ENCODE assay signal across 8 cellular contexts in the genomic region with DNA sequence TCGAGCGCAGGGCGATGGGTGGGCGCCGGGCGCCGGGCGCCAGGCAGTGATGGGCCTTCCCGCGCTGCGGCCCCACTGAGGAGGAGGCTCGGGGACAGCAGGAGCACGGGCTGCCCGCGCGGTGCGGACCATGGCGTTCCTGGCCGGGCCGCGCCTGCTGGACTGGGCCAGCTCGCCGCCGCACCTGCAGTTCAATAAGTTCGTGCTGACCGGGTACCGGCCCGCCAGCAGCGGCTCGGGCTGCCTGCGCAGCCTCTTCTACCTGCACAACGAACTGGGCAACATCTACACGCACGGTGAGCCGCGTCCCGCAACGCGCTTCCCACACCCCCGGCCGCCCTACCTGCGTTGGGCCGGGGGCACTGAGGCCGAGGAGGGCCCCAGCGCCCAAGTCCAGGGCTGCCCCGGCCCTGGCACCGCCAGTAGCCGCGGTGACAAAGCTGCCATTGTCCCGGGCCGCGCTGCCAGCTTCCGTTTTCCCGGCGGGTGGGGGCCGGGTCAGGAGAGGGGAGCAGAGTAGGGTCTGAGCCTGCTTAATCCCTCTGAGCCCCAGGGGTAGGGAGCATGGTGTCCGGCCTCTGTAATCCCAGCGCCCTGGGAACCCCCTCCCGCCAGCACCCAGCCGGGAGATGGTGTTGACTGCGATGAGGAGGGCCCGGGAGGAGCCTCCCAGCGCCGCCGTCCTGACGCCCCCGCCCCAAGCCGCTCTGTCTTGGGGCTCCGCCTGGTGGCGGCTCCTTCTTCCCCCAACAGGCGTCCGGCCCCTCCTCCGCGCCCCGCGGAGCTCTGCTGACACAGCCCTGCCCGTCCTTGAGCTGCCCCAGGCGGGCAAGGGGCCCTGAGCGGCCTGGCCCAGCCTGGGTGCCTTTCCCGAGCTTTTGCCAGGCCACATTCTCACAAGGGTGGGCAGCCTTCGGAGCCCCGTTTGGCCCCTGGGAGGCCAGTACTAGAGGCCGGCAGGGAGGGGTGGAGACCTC. TPM values are rescaled to one million over a fixed set of nuclear protein-coding genes. Genes with fewer than 3 reads are reported as not detected.
DNase-seq lines count a peak whose midpoint lies in the region; ATAC-seq, FAIRE-seq and TF ChIP-seq lines count a peak whose summit lies in the region.

No MANE protein-coding gene starts in this region.

- peak overlapping the region; percentile 77 to 98 (median 94) for H3K4me3 ChIP-seq in BLaER1 treated with 17β-estradiol and CSF1 and Interleukin-3, amounts not matched to agents 10 nM and 100 nM
- H3K4me3 ChIP-seq in IMR-90 (ENCODE audit: insufficient read depth, low read depth, low read length) (peak overlapping the region; percentile 72), pancreas (peak overlapping the region; percentile 68 to 92 (median 82))

- H4K91ac ChIP-seq in IMR-90 (ENCODE audit: insufficient read depth, low read depth, low read length) = no peak overlapping the region; the same call in 1 of the 2 replicates

- H3K9me1 ChIP-seq in IMR-90 (ENCODE audit: insufficient read depth, low read length) = peaks cover 17% of the 10 kb centered on the region

- peak overlapping the region; percentile 92 to 99 (median 96) for H3K4me2 ChIP-seq in BLaER1 treated with 17β-estradiol and CSF1 and Interleukin-3, amounts not matched to agents 10 nM and 100 nM
- H3K4me2 ChIP-seq in IMR-90 (ENCODE audit: low read depth, low read length) = peak overlapping the region; percentile 84

- H2BK20ac ChIP-seq in IMR-90 (ENCODE audit: low read depth, low read length) = no peak overlapping the region

- intact Hi-C loops in IMR-90 (cut with micrococcal nuclease) = no loop called here
- intact Hi-C loops in Right ventricle myocardium superior (cut with DNase I) = no loop called here
- intact Hi-C loops in pancreas (cut with DNase I) = no loop called here

- H3K9me3 ChIP-seq in BLaER1 treated with 17β-estradiol and CSF1 and Interleukin-3, amounts not matched to agents 10 nM and 100 nM (replicated peaks in 1 of 11) = no peaks in the 10 kb centered on the region
- H3K9me3 ChIP-seq in IMR-90 (ENCODE audit: control insufficient read depth, insufficient read depth, low read length) (no peaks in the 10 kb centered on the region), pancreas (no peaks in the 10 kb centered on the region)

- POLR2A ChIA-PET in IMR-90 (lab: Charles Lee; ENCODE audit: unreplicated experiment) = no interaction called here

- no peak; the same call in 1 of the 2 replicates for TF ChIP-seq RAD21 in IMR-90 (IDR thresholded peaks at IDR 0.05; ENCODE audit: low read length)

- H3K9ac ChIP-seq in BLaER1 treated with 17β-estradiol and CSF1 and Interleukin-3, amounts not matched to agents 10 nM and 100 nM = peak overlapping the region; percentile 79 to 92 (median 86)
- peak overlapping the region; percentile 55; the same call in 1 of the 2 replicates for H3K9ac ChIP-seq in IMR-90 (ENCODE audit: low read depth, low read length)

- FAIRE-seq in pancreas (lab: Jason Lieb, UNC) = no peak
- FAIRE-seq in urothelium cell line (lab: Jason Lieb, UNC) = peak; percentile 52

- no peak for TF ChIP-seq POLR2A in IMR-90 (IDR thresholded peaks at IDR 0.05; ENCODE audit: low read depth, low read length)

- peaks cover 11% of the 10 kb centered on the region for H3K27me3 Mint-ChIP-seq in activated naive CD4-positive, alpha-beta T cell treated with anti-CD3 and anti-CD28 coated beads, Interleukin-2, amount 50 U/mL, for 24 hours

- no peak overlapping the region; the same call in 1 of the 2 replicates for H3K14ac ChIP-seq in IMR-90 (replicated peaks; ENCODE audit: low read depth, low read length)

- no peak overlapping the region for H4K8ac ChIP-seq in IMR-90 (ENCODE audit: low read depth in 2 of 2, low read length in 2 of 2)

- CTCF ChIA-PET in IMR-90 (lab: Yijun Ruan, JAX) = interaction anchor here (0.9 to 1.0 kb wide), 2 partner anchors 15 to 86 kb away, joined by 3 read pairs; partner anchors contain the start of gene FLYWCH2

- H3K4me1 Mint-ChIP-seq in activated naive CD4-positive, alpha-beta T cell treated with anti-CD3 and anti-CD28 coated beads, Interleukin-2, amount 50 U/mL, for 24 hours = peaks cover 9% of the 10 kb centered on the region

- in situ Hi-C loops in IMR-90 (cut with MboI; ENCODE audit: low sequenced_read_pairs) = no loop called here

- peak overlapping the region; percentile 50; the same call in 1 of the 2 replicates for H2AK5ac ChIP-seq in IMR-90 (ENCODE audit: low read depth, low read length)

- H3K27me3 ChIP-seq in BLaER1 treated with 17β-estradiol and CSF1 and Interleukin-3, amounts not matched to agents 10 nM and 100 nM = peaks cover 0 to under 1% (median 0%) of the 10 kb centered on the region in 11 experiments; a peak in 2 of 22 replicates
- H3K27me3 ChIP-seq in IMR-90 (ENCODE audit: control insufficient read depth, insufficient read depth, low read length) (peaks cover 21% of the 10 kb centered on the region), pancreas (peaks cover 0 to 19% (median 8%) of the 10 kb centered on the region in 4 donors)

- dilution Hi-C loops in IMR-90 (cut with HindIII; ENCODE audit: low sequenced_read_pairs, unreplicated experiment) = no loop called here

- no TSS peak for BruUV-seq in IMR-90 (replicated peaks; lab: Mats Ljungman, UMichigan)

- H2BK120ac ChIP-seq in IMR-90 (ENCODE audit: low read depth, low read length) = no peak overlapping the region

- H3K79me1 ChIP-seq in IMR-90 (ENCODE audit: low read depth in 1 of 2, low read length in 2 of 2) = peaks cover 5 to 23% of the 10 kb centered on the region in 2 experiments; a peak in 3 of 4 replicates

- H3K56ac ChIP-seq in IMR-90 (ENCODE audit: extremely low read depth, insufficient read depth, low read length) = peak overlapping the region; percentile 17; the same call in 1 of the 2 replicates

- peak overlapping the region; percentile 19 to 89 (median 81); a peak in 21 of 22 replicates for H3K27ac ChIP-seq in BLaER1 treated with 17β-estradiol and CSF1 and Interleukin-3, amounts not matched to agents 10 nM and 100 nM
- H3K27ac ChIP-seq in IMR-90 (ENCODE audit: insufficient read depth, low read length) (peak overlapping the region; percentile 17; the same call in 1 of the 2 replicates), pancreas (peak overlapping the region; percentile 4 to 47 (median 24))

- H2BK5ac ChIP-seq in IMR-90 (ENCODE audit: low read depth, low read length, poor library complexity, severe bottlenecking) = no peak overlapping the region

- peak; percentile 55 for ATAC-seq in IMR-90 (ENCODE audit: low read depth)
- peak; percentile 49 for ATAC-seq in Right ventricle myocardium superior (ENCODE audit: poor library complexity)
- ATAC-seq in pancreas = peak; percentile 48 to 69 (median 62)

- peaks cover 0 to 41% (median 8%) of the 10 kb centered on the region in 11 experiments; a peak in 13 of 22 replicates for H3K36me3 ChIP-seq in BLaER1 treated with 17β-estradiol and CSF1 and Interleukin-3, amounts not matched to agents 10 nM and 100 nM
- H3K36me3 ChIP-seq in IMR-90 (ENCODE audit: control insufficient read depth, insufficient read depth, low read length) (peaks cover 2% of the 10 kb centered on the region; the same call in 1 of the 2 replicates), pancreas (no peaks in the 10 kb centered on the region)

- no peaks in the 10 kb centered on the region for H3K36me3 Mint-ChIP-seq in activated naive CD4-positive, alpha-beta T cell treated with anti-CD3 and anti-CD28 coated beads, Interleukin-2, amount 50 U/mL, for 24 hours

- peaks cover 39 to 94% (median 75%) of the 10 kb centered on the region in 11 experiments for H4K20me1 ChIP-seq in BLaER1 treated with 17β-estradiol and CSF1 and Interleukin-3, amounts not matched to agents 10 nM and 100 nM
- peaks cover 24% of the 10 kb centered on the region for H4K20me1 ChIP-seq in IMR-90 (ENCODE audit: insufficient read depth, low read length)

- no peaks in the 10 kb centered on the region for H3K9me3 Mint-ChIP-seq in activated naive CD4-positive, alpha-beta T cell treated with anti-CD3 and anti-CD28 coated beads, Interleukin-2, amount 50 U/mL, for 24 hours

- H4K5ac ChIP-seq in IMR-90 (ENCODE audit: low read depth, low read length) = no peak overlapping the region

- no peak overlapping the region for H3K27ac Mint-ChIP-seq in activated naive CD4-positive, alpha-beta T cell treated with anti-CD3 and anti-CD28 coated beads, Interleukin-2, amount 50 U/mL, for 24 hours

- H3K4me3 Mint-ChIP-seq in activated naive CD4-positive, alpha-beta T cell treated with anti-CD3 and anti-CD28 coated beads, Interleukin-2, amount 50 U/mL, for 24 hours = peak overlapping the region; percentile 57

- no peak overlapping the region for H3K18ac ChIP-seq in IMR-90 (ENCODE audit: low read depth, low read length)

- peak overlapping the region; percentile 94 for H2AFZ ChIP-seq in IMR-90 (replicated peaks; ENCODE audit: low read length, poor library complexity)

- DNase-seq in GM19238 (ENCODE audit: insufficient read length, low spot score) = peak; percentile 87
- peak; percentile 49 for DNase-seq in IMR-90
- peak; percentile 69 for DNase-seq in SK-N-DZ (ENCODE audit: low spot score)
- DNase-seq in Right ventricle myocardium superior = peak; percentile 80
- peak; percentile 74 to 93 (median 82) for DNase-seq in pancreas
- DNase-seq in urothelium cell line (ENCODE audit: low spot score) = peak; percentile 89

- H2AK9ac ChIP-seq in IMR-90 (replicated peaks; ENCODE audit: low read depth, low read length, poor library complexity) = peak overlapping the region; percentile 93

- TF ChIP-seq CTCF in IMR-90 (conservative IDR thresholded peaks at IDR 0.05; ENCODE audit: low read depth, low read length) (peak; percentile 55), pancreas (IDR thresholded peaks at IDR 0.05) (peak in 3 of 4 donors; percentile 18 to 27 (median 20))

- WGBS in IMR-90 (ENCODE audit: extremely low coverage in 2 of 2, insufficient read length in 1 of 2), 2 experiments = 3% methylated on average over 29 of the region's 83 CpGs; no CpG with 5 or more reads in 1 of the 2 experiments
- WGBS in pancreas, 2 donors = 1% methylated on average over 79 to 83 of the region's 83 CpGs

- peak overlapping the region; percentile 56; the same call in 1 of the 2 replicates for H3K23ac ChIP-seq in IMR-90 (ENCODE audit: low read depth, low read length)

- H3K4me1 ChIP-seq in BLaER1 treated with 17β-estradiol and CSF1 and Interleukin-3, amounts not matched to agents 10 nM and 100 nM = peaks cover 71 to 82% (median 78%) of the 10 kb centered on the region in 10 experiments
- H3K4me1 ChIP-seq in IMR-90 (ENCODE audit: control insufficient read depth, insufficient read depth, low read length) (peaks cover 3% of the 10 kb centered on the region; the same call in 1 of the 2 replicates), pancreas (peaks cover 0 to 14% (median 0%) of the 10 kb centered on the region in 3 donors)

- no peak overlapping the region for H2BK15ac ChIP-seq in IMR-90 (ENCODE audit: low read depth, low read length)

- H3K4ac ChIP-seq in IMR-90 (ENCODE audit: low read depth, low read length) = no peak overlapping the region; the same call in 1 of the 2 replicates

RNA-seq across cellular contexts. Expression of gene PAQR4, which starts 0.7 kb away (rescaled TPM):
- 2.2 TPM in 2 replicates for total RNA-seq in IMR-90 (2012; rRNA removed)
- polyA plus RNA-seq in IMR-90 (2012; rRNA removed) = 10.0 and 10.1 TPM in 2 replicates
- polyA plus RNA-seq in IMR-90 (2012; cell fraction: cytosol; rRNA removed) = 8.9 and 10.0 TPM in 2 replicates
- polyA plus RNA-seq in IMR-90 (2012; cell fraction: nucleus; rRNA removed; ENCODE audit: low replicate concordance) = 7.4 and 19.4 TPM in 2 replicates
- 61.7 and 66.7 TPM in 2 replicates for polyA plus RNA-seq in SK-N-DZ (2014; cell fraction: cytosol; rRNA removed)
- polyA plus RNA-seq in SK-N-DZ (2014; cell fraction: nucleus; rRNA removed) = 84.7 and 92.4 TPM in 2 replicates
- 7.7 TPM for total RNA-seq in Right ventricle myocardium superior
- total RNA-seq in pancreas = 1 to 10 TPM; 5.3 to 9.1 (median 6.3) TPM
- 10 to 100 TPM in 1 of 2 donors, 1 to 10 TPM in 1; 6.6 to 12.5 TPM for polyA plus RNA-seq in pancreas

RNA-seq across cellular contexts. Expression of gene KREMEN2, which starts 5.8 kb away (rescaled TPM):
- total RNA-seq in IMR-90 (2012; rRNA removed) = not detected in 2 replicates
- 0.03 and 0.11 TPM in 2 replicates for polyA plus RNA-seq in IMR-90 (2012; rRNA removed)
- polyA plus RNA-seq in IMR-90 (2012; cell fraction: cytosol; rRNA removed) = 0.09 and 0.18 TPM in 2 replicates
- 0.03 and 0.30 TPM in 2 replicates for polyA plus RNA-seq in IMR-90 (2012; cell fraction: nucleus; rRNA removed; ENCODE audit: low replicate concordance)
- polyA plus RNA-seq in SK-N-DZ (2014; cell fraction: cytosol; rRNA removed) = 16.9 and 22.7 TPM in 2 replicates
- 45.5 and 46.1 TPM in 2 replicates for polyA plus RNA-seq in SK-N-DZ (2014; cell fraction: nucleus; rRNA removed)
- not detected for total RNA-seq in Right ventricle myocardium superior
- under 1 TPM in 3 of 6 donors, not detected in 3; 0.09 to 0.32 (median 0.16) TPM for total RNA-seq in pancreas
- polyA plus RNA-seq in pancreas = under 1 TPM; 0.07 to 0.27 TPM

RNA-seq across cellular contexts. Expression of gene PKMYT1, which starts 10.4 kb away (rescaled TPM):
- 1.8 and 2.8 TPM in 2 replicates for total RNA-seq in IMR-90 (2012; rRNA removed)
- 14.9 and 18.7 TPM in 2 replicates for polyA plus RNA-seq in IMR-90 (2012; rRNA removed)
- polyA plus RNA-seq in IMR-90 (2012; cell fraction: cytosol; rRNA removed) = 17.0 and 20.3 TPM in 2 replicates
- 21.6 and 96.5 TPM in 2 replicates for polyA plus RNA-seq in IMR-90 (2012; cell fraction: nucleus; rRNA removed; ENCODE audit: low replicate concordance)
- polyA plus RNA-seq in SK-N-DZ (2014; cell fraction: cytosol; rRNA removed) = 90.4 and 97.4 TPM in 2 replicates
- polyA plus RNA-seq in SK-N-DZ (2014; cell fraction: nucleus; rRNA removed) = 238 and 259 TPM in 2 replicates
- total RNA-seq in Right ventricle myocardium superior = 1.1 TPM
- 1 to 10 TPM in 3 of 6 donors, under 1 TPM in 3; 0.28 to 1.7 (median 1.1) TPM for total RNA-seq in pancreas
- polyA plus RNA-seq in pancreas = 1 to 10 TPM; 3.7 to 4.8 TPM

RNA-seq across cellular contexts. Expression of gene CLDN9, which starts 42.9 kb away (rescaled TPM):
- total RNA-seq in IMR-90 (2012; rRNA removed) (not detected in 2 replicates), Right ventricle myocardium superior (0.73 TPM), pancreas (1 to 10 TPM; 1.7 to 5.1 (median 2.4) TPM)
- polyA plus RNA-seq in IMR-90 (2012; rRNA removed) (0.05 TPM in 1 of 2 replicates, not detected in the other), pancreas (10 to 100 TPM; 10.5 to 12.1 TPM)
- 0.03 TPM in 1 of 2 replicates, not detected in the other for polyA plus RNA-seq in IMR-90 (2012; cell fraction: cytosol; rRNA removed)
- 0.15 and 0.82 TPM in 2 replicates for polyA plus RNA-seq in IMR-90 (2012; cell fraction: nucleus; rRNA removed; ENCODE audit: low replicate concordance)
- not detected in 2 replicates for polyA plus RNA-seq in SK-N-DZ (2014; cell fraction: cytosol; rRNA removed)
- 0.17 TPM in 1 of 2 replicates, not detected in the other for polyA plus RNA-seq in SK-N-DZ (2014; cell fraction: nucleus; rRNA removed)

RNA-seq across cellular contexts. Expression of gene CLDN6, which starts 48.1 kb away (rescaled TPM):
- not detected in 2 replicates for total RNA-seq in IMR-90 (2012; rRNA removed)
- 0.07 and 0.14 TPM in 2 replicates for polyA plus RNA-seq in IMR-90 (2012; rRNA removed)
- polyA plus RNA-seq in IMR-90 (2012; cell fraction: cytosol; rRNA removed) = 0.16 TPM in 2 replicates
- polyA plus RNA-seq in IMR-90 (2012; cell fraction: nucleus; rRNA removed; ENCODE audit: low replicate concordance) = 0.31 and 0.32 TPM in 2 replicates
- polyA plus RNA-seq in SK-N-DZ (2014; cell fraction: cytosol; rRNA removed) = not detected in 2 replicates
- polyA plus RNA-seq in SK-N-DZ (2014; cell fraction: nucleus; rRNA removed) = 0.17 TPM in 1 of 2 replicates, not detected in the other
- not detected for total RNA-seq in Right ventricle myocardium superior
- total RNA-seq in pancreas = 1 to 10 TPM in 2 of 6 donors, under 1 TPM in 4; 0.37 to 5.1 (median 0.73) TPM
- 1 to 10 TPM in 1 of 2 donors, under 1 TPM in 1; 0.12 to 3.2 TPM for polyA plus RNA-seq in pancreas

Comparison
In these comparisons a context has a peak if more than half of its experiments do, and no peak if none do; other contexts are left out.
1. Peak in every context shown above with its lines: DNase-seq, ATAC-seq, H3K4me3 ChIP-seq and H3K27ac ChIP-seq.
2. H3K27ac ChIP-seq: peak in every context shown above with its lines; median percentile 81 in BLaER1 treated with 17β-estradiol and CSF1 and Interleukin-3, amounts not matched to agents 10 nM and 100 nM; 24 in pancreas; 17 in IMR-90.